Comparison of ENCODE assay signal across 2 cellular contexts in the genomic region with DNA sequence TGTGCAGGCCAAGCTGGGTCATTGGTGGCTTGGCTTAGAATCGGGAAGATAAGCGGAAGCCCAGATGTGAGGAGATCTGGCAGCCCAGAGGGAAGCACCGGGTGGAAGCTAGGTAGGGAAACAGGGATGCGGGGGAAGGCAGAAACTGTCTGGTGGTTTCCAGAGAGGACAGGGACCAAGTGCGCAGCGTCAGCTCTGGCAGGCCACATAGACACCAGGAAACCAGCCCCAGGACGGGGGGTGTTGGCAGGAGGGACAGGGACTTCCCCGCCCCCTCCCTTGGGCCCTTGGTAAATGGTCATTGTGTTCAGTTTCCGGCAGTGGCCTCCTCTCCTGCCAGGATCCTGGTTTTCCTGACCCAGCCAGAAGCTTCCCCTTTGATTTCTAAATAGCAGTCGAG.
TF ChIP-seq lines count a peak whose summit lies in the region.

No MANE protein-coding gene starts in this region.

TF ChIP-seq in IMR-90, 13 proteins besides CTCF, POLR2A, EP300 and RAD21:
- TF ChIP-seq RCOR1 (IDR thresholded peaks at IDR 0.05; ENCODE audit: insufficient replicate concordance, low read length) (no peak), RFX5 (IDR thresholded peaks at IDR 0.05; ENCODE audit: low read depth, low read length) (no peak), MAZ (IDR thresholded peaks at IDR 0.05; ENCODE audit: borderline replicate concordance, low read depth, low read length) (no peak), FOS (IDR thresholded peaks at IDR 0.05; ENCODE audit: low read depth, low read length) (no peak), SMC3 (IDR thresholded peaks at IDR 0.05; ENCODE audit: low read depth, low read length) (no peak), MXI1 (IDR thresholded peaks at IDR 0.05; ENCODE audit: borderline replicate concordance, low read depth, low read length) (no peak), NFE2L2 (IDR thresholded peaks at IDR 0.05; ENCODE audit: low read depth, low read length) (no peak), BHLHE40 (IDR thresholded peaks at IDR 0.05; ENCODE audit: low read depth, low read length) (no peak), CHD1 (IDR thresholded peaks at IDR 0.05; ENCODE audit: low read depth, low read length) (no peak), MAFK (IDR thresholded peaks at IDR 0.05; ENCODE audit: low read depth, low read length) (no peak)
- TF ChIP-seq, protein P1, sequence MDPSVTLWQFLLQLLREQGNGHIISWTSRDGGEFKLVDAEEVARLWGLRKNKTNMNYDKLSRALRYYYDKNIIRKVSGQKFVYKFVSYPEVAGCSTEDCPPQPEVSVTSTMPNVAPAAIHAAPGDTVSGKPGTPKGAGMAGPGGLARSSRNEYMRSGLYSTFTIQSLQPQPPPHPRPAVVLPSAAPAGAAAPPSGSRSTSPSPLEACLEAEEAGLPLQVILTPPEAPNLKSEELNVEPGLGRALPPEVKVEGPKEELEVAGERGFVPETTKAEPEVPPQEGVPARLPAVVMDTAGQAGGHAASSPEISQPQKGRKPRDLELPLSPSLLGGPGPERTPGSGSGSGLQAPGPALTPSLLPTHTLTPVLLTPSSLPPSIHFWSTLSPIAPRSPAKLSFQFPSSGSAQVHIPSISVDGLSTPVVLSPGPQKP (IDR thresholded peaks at IDR 0.05; ENCODE audit: borderline replicate concordance, low read depth, low read length), result no peak
- TF ChIP-seq, protein P2, sequence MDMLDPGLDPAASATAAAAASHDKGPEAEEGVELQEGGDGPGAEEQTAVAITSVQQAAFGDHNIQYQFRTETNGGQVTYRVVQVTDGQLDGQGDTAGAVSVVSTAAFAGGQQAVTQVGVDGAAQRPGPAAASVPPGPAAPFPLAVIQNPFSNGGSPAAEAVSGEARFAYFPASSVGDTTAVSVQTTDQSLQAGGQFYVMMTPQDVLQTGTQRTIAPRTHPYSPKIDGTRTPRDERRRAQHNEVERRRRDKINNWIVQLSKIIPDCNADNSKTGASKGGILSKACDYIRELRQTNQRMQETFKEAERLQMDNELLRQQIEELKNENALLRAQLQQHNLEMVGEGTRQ (IDR thresholded peaks at IDR 0.05; ENCODE audit: low read depth, low read length), result no peak

TF ChIP-seq in K562, 482 proteins besides CTCF, POLR2A, EP300 and RAD21:
- TF ChIP-seq SP1 (CRISPR knock-in tag; IDR thresholded peaks at IDR 0.05) (0 out of 2 replicates have a peak, but pooled peaks have one; percentile 38), ZNF263 (CRISPR knock-in tag; IDR thresholded peaks at IDR 0.05; ENCODE audit: borderline replicate concordance) (0 out of 2 replicates have a peak, but pooled peaks have one; percentile 3)
- TF ChIP-seq, protein P3, sequence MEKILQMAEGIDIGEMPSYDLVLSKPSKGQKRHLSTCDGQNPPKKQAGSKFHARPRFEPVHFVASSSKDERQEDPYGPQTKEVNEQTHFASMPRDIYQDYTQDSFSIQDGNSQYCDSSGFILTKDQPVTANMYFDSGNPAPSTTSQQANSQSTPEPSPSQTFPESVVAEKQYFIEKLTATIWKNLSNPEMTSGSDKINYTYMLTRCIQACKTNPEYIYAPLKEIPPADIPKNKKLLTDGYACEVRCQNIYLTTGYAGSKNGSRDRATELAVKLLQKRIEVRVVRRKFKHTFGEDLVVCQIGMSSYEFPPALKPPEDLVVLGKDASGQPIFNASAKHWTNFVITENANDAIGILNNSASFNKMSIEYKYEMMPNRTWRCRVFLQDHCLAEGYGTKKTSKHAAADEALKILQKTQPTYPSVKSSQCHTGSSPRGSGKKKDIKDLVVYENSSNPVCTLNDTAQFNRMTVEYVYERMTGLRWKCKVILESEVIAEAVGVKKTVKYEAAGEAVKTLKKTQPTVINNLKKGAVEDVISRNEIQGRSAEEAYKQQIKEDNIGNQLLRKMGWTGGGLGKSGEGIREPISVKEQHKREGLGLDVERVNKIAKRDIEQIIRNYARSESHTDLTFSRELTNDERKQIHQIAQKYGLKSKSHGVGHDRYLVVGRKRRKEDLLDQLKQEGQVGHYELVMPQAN (IDR thresholded peaks at IDR 0.05; ENCODE audit: borderline replicate concordance), result no peak
